1 cellular context compared by ENCODE assay signal in the genomic region with DNA sequence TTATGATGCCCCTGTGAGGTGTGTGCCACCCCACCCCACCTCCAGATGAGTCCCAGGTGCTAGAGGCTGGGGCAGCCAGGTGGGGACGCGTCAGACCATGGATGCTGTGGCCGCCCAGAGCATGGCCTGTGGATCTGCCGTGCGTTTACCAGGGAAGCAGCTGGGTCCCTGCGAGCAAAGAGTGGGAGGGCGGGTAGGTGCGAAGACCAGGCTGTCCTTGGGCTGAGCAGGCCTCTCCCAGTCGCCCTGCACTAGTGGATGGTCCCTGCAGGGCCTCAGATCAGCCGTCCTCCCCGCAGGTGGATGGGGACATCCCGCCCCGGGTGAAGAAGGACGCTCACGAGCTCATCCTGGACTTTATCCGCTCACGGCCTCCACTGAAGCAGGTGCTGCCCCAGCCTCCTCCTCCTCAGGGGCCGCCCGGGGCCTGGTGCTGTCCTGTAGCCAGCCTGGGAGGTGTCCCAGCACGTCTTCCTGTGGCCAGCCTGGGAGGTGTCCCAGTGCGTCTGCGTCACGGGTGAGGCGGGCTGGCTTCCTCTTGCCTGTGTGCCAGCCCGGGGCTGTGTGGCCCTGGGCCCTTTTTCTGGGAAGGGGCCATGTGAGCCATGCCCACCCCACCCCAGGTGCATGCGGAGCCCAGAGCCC.
TF ChIP-seq lines count a peak whose summit lies in the region.

No MANE protein-coding gene starts in this region.

TF ChIP-seq in HepG2, 621 proteins besides CTCF, POLR2A, EP300 and RAD21:
- TF ChIP-seq RBFOX2 (IDR thresholded peaks at IDR 0.05; ENCODE audit: low read depth, low read length) (0 out of 2 replicates have a peak, but pooled peaks have one; percentile 29), MIXL1 (CRISPR knock-in tag; IDR thresholded peaks at IDR 0.05) (no peak)
